26 cellular contexts compared by ENCODE assay signal in the genomic region with DNA sequence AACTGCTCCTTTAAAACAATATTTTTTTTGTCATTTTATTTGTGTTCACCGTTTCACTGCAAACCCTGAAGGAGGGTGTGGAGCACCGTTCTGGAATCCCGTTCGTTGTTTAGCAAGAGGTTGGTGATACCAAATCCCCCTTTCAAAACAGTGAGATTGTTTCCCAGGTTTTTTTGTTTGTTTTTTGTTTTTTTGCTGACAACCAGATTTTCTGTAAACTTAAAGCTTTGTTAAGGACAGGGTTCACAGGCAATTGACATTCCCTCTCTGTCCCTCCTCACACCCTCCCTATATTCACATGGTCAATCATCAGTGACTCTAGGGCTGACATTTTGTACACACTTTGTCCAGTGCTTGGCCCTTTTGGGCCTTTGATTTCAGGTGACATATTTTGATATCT.
"Had no signal": no experiment of that assay in that cellular context is flagged by ENCODE, and none has a peak within 500 bp of the region (broad histone marks: within the 10 kb centered on the region; RNA-seq: fewer than 3 reads in every experiment).

No MANE protein-coding gene starts in this region.

- H3K27ac Mint-ChIP-seq: activated CD8-positive, alpha-beta T cell treated with anti-CD3 and anti-CD28 coated beads for 36 hours; activated naive CD4-positive, alpha-beta T cell treated with anti-CD3 and anti-CD28 coated beads, Interleukin-2, amount 10 ng/mL, durations not matched to agents 7 days and 5 days; activated naive CD8-positive, alpha-beta T cell treated with anti-CD3 and anti-CD28 coated beads for 36 hours; activated T-cell treated with anti-CD3 and anti-CD28 coated beads, Interleukin-2, amount 50 U/mL, for 72 hours; activated T-helper 2 cell treated with anti-CD3 and anti-CD28 coated beads, Interferon-gamma antibody, Interleukin-2, Interleukin-4, amounts not matched to agents 10 μg/mL and 5 μg/mL and 100 μg/mL, durations not matched to agents 14 hours and 24 hours and 36 hours had no signal

- H3K27me3 Mint-ChIP-seq: activated CD4-positive, alpha-beta T cell treated with anti-CD3 and anti-CD28 coated beads for 36 hours; activated CD8-positive, alpha-beta T cell treated with anti-CD3 and anti-CD28 coated beads for 36 hours; activated naive CD4-positive, alpha-beta T cell treated with anti-CD3 and anti-CD28 coated beads, Interleukin-2, amount 10 ng/mL, durations not matched to agents 7 days and 5 days; activated naive CD8-positive, alpha-beta T cell treated with anti-CD3 and anti-CD28 coated beads for 36 hours had no signal

- ATAC-seq: activated CD4-positive, alpha-beta T cell treated with anti-CD3 and anti-CD28 coated beads for 36 hours; activated CD8-positive, alpha-beta T cell treated with anti-CD3 and anti-CD28 coated beads for 36 hours; activated T-cell treated with anti-CD3 and anti-CD28 coated beads, Interleukin-2, amount 50 U/mL, for 72 hours had no signal

- H3K9me3 Mint-ChIP-seq: activated CD8-positive, alpha-beta T cell treated with anti-CD3 and anti-CD28 coated beads for 36 hours; activated naive CD4-positive, alpha-beta T cell treated with anti-CD3 and anti-CD28 coated beads, Interleukin-2, amount 10 ng/mL, durations not matched to agents 7 days and 5 days; activated naive CD8-positive, alpha-beta T cell treated with anti-CD3 and anti-CD28 coated beads for 36 hours; activated T-cell treated with anti-CD3 and anti-CD28 coated beads, Interleukin-2, amount 50 U/mL, for 72 hours; activated T-helper 2 cell treated with anti-CD3 and anti-CD28 coated beads, Interferon-gamma antibody, Interleukin-2, Interleukin-4, amounts not matched to agents 10 μg/mL and 5 μg/mL and 100 μg/mL, durations not matched to agents 14 hours and 24 hours and 36 hours had no signal

- H3K4me3 ChIP-seq: cardiac muscle cell, Peyer's patch, SJCRH30 had no signal

- H3K4me3 Mint-ChIP-seq: activated CD4-positive, alpha-beta T cell treated with anti-CD3 and anti-CD28 coated beads for 36 hours; activated CD8-positive, alpha-beta T cell treated with anti-CD3 and anti-CD28 coated beads for 36 hours; activated naive CD4-positive, alpha-beta T cell treated with anti-CD3 and anti-CD28 coated beads, Interleukin-2, amount 10 ng/mL, durations not matched to agents 7 days and 5 days; activated naive CD8-positive, alpha-beta T cell treated with anti-CD3 and anti-CD28 coated beads for 36 hours; activated T-cell treated with anti-CD3 and anti-CD28 coated beads, Interleukin-2, amount 50 U/mL, for 72 hours had no signal

- DNase-seq: activated CD4-positive, alpha-beta T cell treated with anti-CD3 and anti-CD28 coated beads for 36 hours; activated CD4-positive, alpha-beta T cell treated with anti-CD3 and anti-CD28 coated beads, Interleukin-2, amount 50 U/mL, for 1 hour; activated CD8-positive, alpha-beta memory T cell treated with anti-CD3 and anti-CD28 coated beads, Interleukin-2, amount 50 U/mL, for 4 hours; activated CD8-positive, alpha-beta T cell treated with anti-CD3 and anti-CD28 coated beads for 36 hours; activated gamma-delta T cell treated with Interleukin-2 at 50 U/mL for 16 hours; activated naive CD4-positive, alpha-beta T cell treated with anti-CD3 and anti-CD28 coated beads, Interleukin-2, amount 10 ng/mL, durations not matched to agents 7 days and 5 days; activated naive CD8-positive, alpha-beta T cell treated with anti-CD3 and anti-CD28 coated beads for 36 hours; activated T-cell treated with anti-CD3 and anti-CD28 coated beads, Interleukin-2, amount 50 U/mL, for 72 hours; brain microvascular endothelial cell; Kasumi-1; NCI-H1048; NCI-H2029; NCI-H2107; NCI-H2171 treated with DMSO at 0.1 percent for 48 hours; NCI-H226; NCI-H526; NK-92 treated with Interleukin-12 subunit alpha and Interleukin-12 subunit beta, amount 100 ng/mL, for 24 hours; Peyer's patch; Right ventricle myocardium superior; SJCRH30; SK-N-SH; T-helper 1 cell had no signal

- H3K4me2 ChIP-seq: SK-N-SH had no signal

- H3K27ac ChIP-seq: brain microvascular endothelial cell, cardiac muscle cell, Peyer's patch, RWPE1, SJCRH30, VCaP had no signal

- H3K27me3 ChIP-seq: brain microvascular endothelial cell, cardiac muscle cell, Peyer's patch, SJCRH30 had no signal

- H3K9ac ChIP-seq: SK-N-SH had no signal

- H3K9me3 ChIP-seq: Peyer's patch, SJCRH30, SK-N-SH had no signal
